15 cellular contexts compared by ENCODE assay signal in the genomic region with DNA sequence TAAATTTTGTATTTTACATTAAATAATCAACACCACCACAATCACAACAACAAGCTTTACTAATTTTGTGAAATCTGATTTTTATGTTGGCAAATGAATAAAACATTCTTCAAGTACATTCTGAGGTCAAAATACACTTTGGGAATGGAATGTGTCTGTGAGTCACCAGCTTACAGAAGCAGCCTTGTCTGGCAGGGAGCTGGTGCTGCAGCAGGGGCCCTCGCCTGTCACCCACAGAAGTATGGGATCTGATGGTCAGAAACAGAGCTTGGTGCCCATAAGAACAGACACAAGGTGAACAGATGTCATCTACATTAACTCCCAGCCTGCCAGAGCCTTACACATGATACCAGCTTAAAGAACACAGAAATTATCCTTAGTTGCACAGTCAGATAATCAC.
DNase-seq lines count a peak whose midpoint lies in the region; FAIRE-seq and TF ChIP-seq lines count a peak whose summit lies in the region.
"Had no signal": no experiment of that assay in that cellular context is flagged by ENCODE, and none has a peak within 500 bp of the region (broad histone marks: within the 10 kb centered on the region; RNA-seq: fewer than 3 reads in every experiment).

No MANE protein-coding gene starts in this region.

- H3K9me3 ChIP-seq in astrocyte (ENCODE audit: insufficient read depth, low read depth, low read length) (no peaks in the 10 kb centered on the region), left ventricle myocardium inferior (replicated peaks) (no peaks in the 10 kb centered on the region), thyroid gland (no peaks in the 10 kb centered on the region), neural progenitor cell (ENCODE audit: low read depth) (no peaks in the 10 kb centered on the region)

- H3K4me3 ChIP-seq in astrocyte (ENCODE audit: insufficient read depth, low read depth, low read length) (no peak overlapping the region), left ventricle myocardium inferior (no peak overlapping the region), thyroid gland (replicated peaks in 1 of 3) (no peak overlapping the region), neural progenitor cell (no peak overlapping the region)
- H3K4me3 ChIP-seq: K562 had no signal

- H3K4me2 ChIP-seq in astrocyte (ENCODE audit: low read length) (peak overlapping the region; percentile 65), neural progenitor cell (no peak overlapping the region)

- H3K27me3 ChIP-seq in astrocyte (ENCODE audit: insufficient read depth, low read length) (no peaks in the 10 kb centered on the region), left ventricle myocardium inferior (ENCODE audit: low read depth) (no peaks in the 10 kb centered on the region), thyroid gland (no peaks in the 10 kb centered on the region), neural progenitor cell (no peaks in the 10 kb centered on the region)

- H3K79me2 ChIP-seq in astrocyte (ENCODE audit: insufficient read depth, low read length) (no peaks in the 10 kb centered on the region), neural progenitor cell (ENCODE audit: low read depth) (no peaks in the 10 kb centered on the region)

- H3K27me3 Mint-ChIP-seq in astrocyte (ENCODE audit: low read depth, unreplicated experiment) (no peaks in the 10 kb centered on the region), neural progenitor cell (ENCODE audit: insufficient read depth, low read depth) (no peaks in the 10 kb centered on the region)
- H3K27me3 Mint-ChIP-seq: naive B cell had no signal

- peaks cover 61% of the 10 kb centered on the region for H3K4me1 Mint-ChIP-seq in astrocyte (ENCODE audit: low read depth, unreplicated experiment)
- peaks cover 25% of the 10 kb centered on the region for H3K4me1 Mint-ChIP-seq in neural progenitor cell
- H3K4me1 Mint-ChIP-seq: naive B cell had no signal

- FAIRE-seq in astrocyte (lab: Jason Lieb, UNC) = no peak
- FAIRE-seq: K562 had no signal

- H3K36me3 Mint-ChIP-seq in astrocyte (ENCODE audit: low read depth, unreplicated experiment) (no peaks in the 10 kb centered on the region), neural progenitor cell (peaks cover 1% of the 10 kb centered on the region)
- H3K36me3 Mint-ChIP-seq: naive B cell had no signal

- WGBS in thyroid gland, 2 donors = 32 to 38% methylated on average over 1 of the region's 1 CpG

- H2AFZ ChIP-seq in astrocyte (ENCODE audit: low read depth, low read length) (no peak overlapping the region), neural progenitor cell (replicated peaks) (no peak overlapping the region)

- H3K36me3 ChIP-seq in astrocyte (ENCODE audit: insufficient read depth, low read length) = no peaks in the 10 kb centered on the region
- no peaks in the 10 kb centered on the region for H3K36me3 ChIP-seq in left ventricle myocardium inferior
- H3K36me3 ChIP-seq in thyroid gland = no peaks in the 10 kb centered on the region
- no peaks in the 10 kb centered on the region for H3K36me3 ChIP-seq in neural progenitor cell

- H3K4me3 Mint-ChIP-seq in astrocyte (ENCODE audit: unreplicated experiment) = peak overlapping the region; percentile 52
- no peak overlapping the region for H3K4me3 Mint-ChIP-seq in neural progenitor cell
- H3K4me3 Mint-ChIP-seq: naive B cell had no signal

- TF ChIP-seq CTCF in astrocyte (IDR thresholded peaks at IDR 0.05; ENCODE audit: insufficient read depth, low read depth, low read length) = no peak
- TF ChIP-seq CTCF in left ventricle myocardium inferior (IDR thresholded peaks at IDR 0.05; ENCODE audit: borderline replicate concordance) = no peak
- TF ChIP-seq CTCF in thyroid gland (IDR thresholded peaks at IDR 0.05) = no peak
- no peak for TF ChIP-seq CTCF in neural progenitor cell (IDR thresholded peaks at IDR 0.05)

- DNase-seq in DMS53 (lab: John Stamatoyannopoulos, UW) (peak; percentile 14), DMS53 treated with DMSO at 0.1 percent for 48 hours (lab: John Stamatoyannopoulos, UW; ENCODE audit: unreplicated experiment) (no peak), astrocyte (ENCODE audit: low read depth) (peak; percentile 87), left ventricle myocardium inferior (peak; percentile 22), thyroid gland (peak; percentile 42 to 67), NCI-H146 (lab: John Stamatoyannopoulos, UW) (no peak), neural progenitor cell (ENCODE audit: low spot score) (no peak)
- no peak for DNase-seq in activated CD4-positive, alpha-beta T cell treated with anti-CD3 and anti-CD28 coated beads, Interleukin-2, amount 50 U/mL, for 4 hours
- DNase-seq: activated CD4-positive, alpha-beta T cell treated with anti-CD3 and anti-CD28 coated beads for 4 hours; activated gamma-delta T cell treated with Interleukin-2 at 50 U/mL for 16 hours; naive B cell; SIG-M5; small intestine; stimulated activated CD8-positive, alpha-beta memory T cell treated with anti-CD3 and anti-CD28 coated beads, Interleukin-4, amount 100 ng/mL, for 48 hours had no signal

- H3K9ac ChIP-seq in astrocyte (ENCODE audit: low read length) (no peak overlapping the region), neural progenitor cell (no peak overlapping the region)

- no peaks in the 10 kb centered on the region for H3F3A ChIP-seq in neural progenitor cell (ENCODE audit: low read depth)

- H3K9me3 Mint-ChIP-seq in astrocyte (ENCODE audit: unreplicated experiment) (peaks cover 2% of the 10 kb centered on the region), neural progenitor cell (no peaks in the 10 kb centered on the region)

- H4K20me1 ChIP-seq in astrocyte (ENCODE audit: insufficient read depth, low read length) (no peaks in the 10 kb centered on the region), neural progenitor cell (ENCODE audit: low read depth) (no peaks in the 10 kb centered on the region)

- H3K4me1 ChIP-seq in astrocyte (ENCODE audit: insufficient read depth, low read length) (peaks cover 26% of the 10 kb centered on the region), left ventricle myocardium inferior (peaks cover 31% of the 10 kb centered on the region), thyroid gland (peaks cover 7 to 16% of the 10 kb centered on the region in 2 donors), neural progenitor cell (peaks cover 9% of the 10 kb centered on the region)

- H3K27ac Mint-ChIP-seq in astrocyte (ENCODE audit: unreplicated experiment) (peak overlapping the region; percentile 87), neural progenitor cell (no peak overlapping the region)
- H3K27ac Mint-ChIP-seq: naive B cell had no signal

- intact Hi-C loops in left ventricle myocardium inferior (cut with micrococcal nuclease) (no loop called here), thyroid gland (cut with DNase I) (no loop called here)

- H3K27ac ChIP-seq in astrocyte (ENCODE audit: low read depth, low read length) (peak overlapping the region; percentile 41), left ventricle myocardium inferior (replicated peaks) (peak overlapping the region; percentile 62), thyroid gland (no peak overlapping the region), neural progenitor cell (no peak overlapping the region)

- TF ChIP-seq POLR2A in thyroid gland (IDR thresholded peaks at IDR 0.05) = no peak

Comparison
In these comparisons a context has a peak if more than half of its experiments do, and no peak if none do; other contexts are left out.
1. DNase-seq: peak in DMS53 (single experiment), astrocyte (single experiment), left ventricle myocardium inferior (single experiment) and thyroid gland (2 of 2); none in DMS53 treated with DMSO at 0.1 percent for 48 hours (single experiment), NCI-H146 (single experiment), neural progenitor cell (single experiment) and activated CD4-positive, alpha-beta T cell treated with anti-CD3 and anti-CD28 coated beads, Interleukin-2, amount 50 U/mL, for 4 hours (0 of 2).
2. H3K27ac ChIP-seq: peak in astrocyte (single experiment) and left ventricle myocardium inferior (single experiment); none in thyroid gland (0 of 3) and neural progenitor cell (single experiment).